Comparison of ENCODE assay signal across 22 cellular contexts in genomic region chr15:66986951-66987350, GRCh38.
"Had no signal": no experiment of that assay in that cellular context is flagged by ENCODE, and none has a peak within 500 bp of the region (broad histone marks: within the 10 kb centered on the region; RNA-seq: fewer than 3 reads in every experiment).

No MANE protein-coding gene starts in this region.

- ATAC-seq: activated naive CD8-positive, alpha-beta T cell treated with anti-CD3 and anti-CD28 coated beads, Interleukin-2, amount 50 U/mL, for 24 hours; body of pancreas; gastrocnemius medialis; natural killer cell treated with Interleukin-12 subunit alpha and Interleukin-12 subunit beta and Interleukin-15 and Interleukin-18, amount 100 ng/mL, for 72 hours; stimulated activated memory B cell treated with anti-CD40 and anti-IgM and Interleukin-4, amounts not matched to agents 10 μg/mL and 1 μg/mL and 100 μg/mL, for 72 hours; T-helper 17 cell had no signal

- DNase-seq: activated CD4-positive, alpha-beta memory T cell treated with anti-CD3 and anti-CD28 coated beads, Interleukin-2, amount 10 ng/mL, durations not matched to agents 7 days and 5 days; activated CD4-positive, alpha-beta T cell treated with anti-CD3 and anti-CD28 coated beads, Interleukin-2, amount 10 ng/mL, durations not matched to agents 24 days and 14 days; activated CD4-positive, CD25-positive, alpha-beta regulatory T cell treated with anti-CD3 and anti-CD28 coated beads, Interleukin-2, amount 50 U/mL, for 72 hours; activated naive CD8-positive, alpha-beta T cell treated with anti-CD3 and anti-CD28 coated beads, Interleukin-2, amount 50 U/mL, for 24 hours; activated T-cell treated with anti-CD3 and anti-CD28 coated beads, Interleukin-2, amount 50 U/mL, for 48 hours; aorta; body of pancreas; cerebellar nuclear complex; colonic mucosa; effector CD8-positive, alpha-beta T cell; gastrocnemius medialis; ovary; sigmoid colon; small intestine; stimulated activated CD4-positive, alpha-beta T cell treated with anti-CD3 and anti-CD28 coated beads, Interleukin-4, amount 100 ng/mL, for 24 hours; stimulated activated CD8-positive, alpha-beta memory T cell treated with anti-CD3 and anti-CD28 coated beads, Interleukin-4, amount 100 ng/mL, for 48 hours; stomach; T-helper 17 cell; T1000; WERI-Rb-1 had no signal
